ENCODE assay signal across 8 cellular contexts in genomic region chr16:56450901-56451752, GRCh38. TPM values are rescaled to one million over a fixed set of nuclear protein-coding genes. Genes with fewer than 3 reads are reported as not detected.
DNase-seq lines count a peak whose midpoint lies in the region; ATAC-seq and FAIRE-seq lines count a peak whose summit lies in the region.

Gene NUDT21, minus strand, starts transcription at chr16:56451332. Its CDS starts 130 bp downstream, at chr16:56451202.
Gene OGFOD1, plus strand, starts transcription at chr16:56451554. Its CDS starts 59 bp downstream, at chr16:56451613.

- H3K9ac ChIP-seq in muscle layer of colon (ENCODE audit: low read length), result peak within 1 kb of the TSS; percentile 52

- ATAC-seq in GM21786 (IDR thresholded peaks at IDR 0.05; ENCODE audit: unreplicated experiment) (peak; percentile 97), esophagus mucosa (peak; percentile 99)
- ATAC-seq in activated T-cell treated with anti-CD3 and anti-CD28 coated beads, Interleukin-2, amount 50 U/mL, for 72 hours (replicated peaks in 1 of 2), result peak; percentile 93 to 96

- H3K4me1 ChIP-seq in muscle layer of colon (ENCODE audit: insufficient read depth, low read length), result peaks cover 25% of the 10 kb centered on the region

- no peaks in the 10 kb centered on the region for H3K9me3 Mint-ChIP-seq in activated T-cell treated with anti-CD3 and anti-CD28 coated beads, Interleukin-2, amount 50 U/mL, for 72 hours

- DNase-seq in DMS79 (lab: John Stamatoyannopoulos, UW) (peak; percentile 89), RCC 7860 (ENCODE audit: low spot score) (peak; percentile 96)
- DNase-seq in activated T-cell treated with anti-CD3 and anti-CD28 coated beads, Interleukin-2, amount 50 U/mL, for 72 hours, result peak; percentile 92 to 95
- DNase-seq in stimulated activated CD8-positive, alpha-beta memory T cell treated with anti-CD3 and anti-CD28 coated beads, Interleukin-7, amount 100 ng/mL, for 24 hours (ENCODE audit: low read depth), result peak; percentile 70

- H3K4me3 ChIP-seq in muscle layer of colon (ENCODE audit: low read depth in 1 of 2, low read length in 2 of 2), result peak within 1 kb of the TSS; percentile 95 to 98

- peak within 1 kb of the TSS; percentile 92 to 93 for H3K4me3 Mint-ChIP-seq in activated T-cell treated with anti-CD3 and anti-CD28 coated beads, Interleukin-2, amount 50 U/mL, for 72 hours

- H3K27me3 Mint-ChIP-seq in activated T-cell treated with anti-CD3 and anti-CD28 coated beads, Interleukin-2, amount 50 U/mL, for 72 hours (ENCODE audit: low read depth), result no peaks in the 10 kb centered on the region

- H3K9me3 ChIP-seq in KOPT-K1 (ENCODE audit: insufficient read depth, low read length, poor library complexity, severe bottlenecking) (no peaks in the 10 kb centered on the region), muscle layer of colon (ENCODE audit: low read length) (no peaks in the 10 kb centered on the region)

- peaks cover 57% of the 10 kb centered on the region for H3K4me1 Mint-ChIP-seq in activated T-cell treated with anti-CD3 and anti-CD28 coated beads, Interleukin-2, amount 50 U/mL, for 72 hours (ENCODE audit: low read depth)

- H3K27me3 ChIP-seq in muscle layer of colon (ENCODE audit: control insufficient read depth in 1 of 2, insufficient read depth in 2 of 2, low read length in 2 of 2), result no peaks in the 10 kb centered on the region

- H3K36me3 ChIP-seq in KOPT-K1 (ENCODE audit: insufficient read depth, low read length), result peaks cover 51% of the 10 kb centered on the region
- peaks cover 27% of the 10 kb centered on the region for H3K36me3 ChIP-seq in muscle layer of colon (ENCODE audit: insufficient read depth, low read length)

- H3K27ac ChIP-seq in KOPT-K1 (ENCODE audit: low read depth, low read length, poor library complexity, severe bottlenecking) (peak within 1 kb of the TSS; percentile 84), muscle layer of colon (ENCODE audit: low read depth, low read length) (peak within 1 kb of the TSS; percentile 79)

- peak within 1 kb of the TSS; percentile 100 for H3K27ac Mint-ChIP-seq in activated T-cell treated with anti-CD3 and anti-CD28 coated beads, Interleukin-2, amount 50 U/mL, for 72 hours

- H3K36me3 Mint-ChIP-seq in activated T-cell treated with anti-CD3 and anti-CD28 coated beads, Interleukin-2, amount 50 U/mL, for 72 hours (ENCODE audit: insufficient read depth in 2 of 2), result peaks cover 17 to 43% of the 10 kb centered on the region in 2 donors

- FAIRE-seq in RCC 7860 (lab: Jason Lieb, UNC), result peak; percentile 93

RNA-seq across cellular contexts. Expression of gene NUDT21, which starts in this region (rescaled TPM):
- 100 to 1,000 TPM; 304 to 350 TPM for total RNA-seq in activated T-cell treated with anti-CD3 and anti-CD28 coated beads, Interleukin-2, amount 50 U/mL, for 72 hours
- 99.3 TPM for total RNA-seq in esophagus mucosa

RNA-seq across cellular contexts. Expression of gene OGFOD1, which starts in this region (rescaled TPM):
- 10 to 100 TPM; 62.6 to 66.1 TPM for total RNA-seq in activated T-cell treated with anti-CD3 and anti-CD28 coated beads, Interleukin-2, amount 50 U/mL, for 72 hours
- 39.0 TPM for total RNA-seq in esophagus mucosa

Comparison
In these comparisons a context has a peak if more than half of its experiments do, and no peak if none do; other contexts are left out.
1. Peak in every context shown above with its lines: DNase-seq, ATAC-seq, H3K4me3 ChIP-seq and H3K27ac ChIP-seq.